ENCODE assay signal across 1 cellular context in the genomic region with DNA sequence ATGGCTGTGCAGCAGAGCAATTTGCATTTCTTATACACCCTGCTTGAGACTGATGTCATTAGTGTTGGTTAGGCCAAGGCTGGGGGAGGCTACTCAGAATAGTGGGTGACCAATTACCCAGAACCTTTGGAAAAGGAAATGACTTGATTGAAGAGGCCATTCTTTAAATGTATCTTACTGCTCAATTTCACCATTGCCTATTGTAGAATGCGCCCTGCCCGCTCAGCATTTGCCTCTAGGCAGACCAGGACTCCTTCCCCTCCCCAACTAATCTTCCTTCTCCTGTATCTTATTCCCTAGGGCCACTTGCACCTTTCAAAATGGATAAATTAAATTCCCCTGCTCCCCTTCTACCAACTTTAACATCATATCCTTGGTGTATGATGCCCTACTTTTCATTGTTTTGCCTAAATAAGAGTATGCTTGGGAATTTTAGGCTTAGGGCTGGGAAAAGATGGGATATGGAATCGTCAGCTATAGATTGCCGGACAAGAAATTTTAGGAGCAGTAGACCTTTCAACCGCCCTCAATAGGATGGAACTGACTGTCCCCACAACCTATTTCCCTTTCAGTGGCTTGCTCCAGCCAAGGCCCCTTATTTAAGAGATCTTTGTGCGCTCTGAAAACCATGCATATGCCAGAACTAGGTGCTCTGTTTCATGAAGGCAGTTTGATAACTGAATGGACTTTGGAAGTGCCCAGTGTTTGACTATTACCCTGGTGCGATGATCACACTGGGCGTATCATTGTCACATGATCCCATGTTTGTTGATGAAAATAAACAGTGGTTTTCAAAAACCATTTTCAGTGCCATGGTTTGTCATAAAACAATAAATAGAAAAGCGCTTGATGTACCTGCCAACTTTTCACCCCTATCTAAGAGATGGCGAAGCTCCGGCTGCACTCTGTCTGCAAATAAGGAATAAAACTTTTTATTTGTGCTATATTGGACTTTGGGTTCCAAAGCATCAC.
A peak's percentile ranks its signal among the peaks of the same experiment; 100 is the strongest.
TF ChIP-seq lines count a peak whose summit lies in the region.

No MANE protein-coding gene starts in this region.

TF ChIP-seq in HepG2, 621 proteins besides CTCF, POLR2A, EP300 and RAD21 (continued from another document and continues in another):
- TF ChIP-seq, protein P1, sequence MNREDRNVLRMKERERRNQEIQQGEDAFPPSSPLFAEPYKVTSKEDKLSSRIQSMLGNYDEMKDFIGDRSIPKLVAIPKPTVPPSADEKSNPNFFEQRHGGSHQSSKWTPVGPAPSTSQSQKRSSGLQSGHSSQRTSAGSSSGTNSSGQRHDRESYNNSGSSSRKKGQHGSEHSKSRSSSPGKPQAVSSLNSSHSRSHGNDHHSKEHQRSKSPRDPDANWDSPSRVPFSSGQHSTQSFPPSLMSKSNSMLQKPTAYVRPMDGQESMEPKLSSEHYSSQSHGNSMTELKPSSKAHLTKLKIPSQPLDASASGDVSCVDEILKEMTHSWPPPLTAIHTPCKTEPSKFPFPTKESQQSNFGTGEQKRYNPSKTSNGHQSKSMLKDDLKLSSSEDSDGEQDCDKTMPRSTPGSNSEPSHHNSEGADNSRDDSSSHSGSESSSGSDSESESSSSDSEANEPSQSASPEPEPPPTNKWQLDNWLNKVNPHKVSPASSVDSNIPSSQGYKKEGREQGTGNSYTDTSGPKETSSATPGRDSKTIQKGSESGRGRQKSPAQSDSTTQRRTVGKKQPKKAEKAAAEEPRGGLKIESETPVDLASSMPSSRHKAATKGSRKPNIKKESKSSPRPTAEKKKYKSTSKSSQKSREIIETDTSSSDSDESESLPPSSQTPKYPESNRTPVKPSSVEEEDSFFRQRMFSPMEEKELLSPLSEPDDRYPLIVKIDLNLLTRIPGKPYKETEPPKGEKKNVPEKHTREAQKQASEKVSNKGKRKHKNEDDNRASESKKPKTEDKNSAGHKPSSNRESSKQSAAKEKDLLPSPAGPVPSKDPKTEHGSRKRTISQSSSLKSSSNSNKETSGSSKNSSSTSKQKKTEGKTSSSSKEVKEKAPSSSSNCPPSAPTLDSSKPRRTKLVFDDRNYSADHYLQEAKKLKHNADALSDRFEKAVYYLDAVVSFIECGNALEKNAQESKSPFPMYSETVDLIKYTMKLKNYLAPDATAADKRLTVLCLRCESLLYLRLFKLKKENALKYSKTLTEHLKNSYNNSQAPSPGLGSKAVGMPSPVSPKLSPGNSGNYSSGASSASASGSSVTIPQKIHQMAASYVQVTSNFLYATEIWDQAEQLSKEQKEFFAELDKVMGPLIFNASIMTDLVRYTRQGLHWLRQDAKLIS (CRISPR knock-in tag; IDR thresholded peaks at IDR 0.05): no peak
- TF ChIP-seq MAFK (conservative IDR thresholded peaks at IDR 0.05 in 1 of 2, IDR thresholded peaks at IDR 0.05 in 1 of 2; ENCODE audit: low read length in 2 of 2): no peak
- TF ChIP-seq, protein P2, sequence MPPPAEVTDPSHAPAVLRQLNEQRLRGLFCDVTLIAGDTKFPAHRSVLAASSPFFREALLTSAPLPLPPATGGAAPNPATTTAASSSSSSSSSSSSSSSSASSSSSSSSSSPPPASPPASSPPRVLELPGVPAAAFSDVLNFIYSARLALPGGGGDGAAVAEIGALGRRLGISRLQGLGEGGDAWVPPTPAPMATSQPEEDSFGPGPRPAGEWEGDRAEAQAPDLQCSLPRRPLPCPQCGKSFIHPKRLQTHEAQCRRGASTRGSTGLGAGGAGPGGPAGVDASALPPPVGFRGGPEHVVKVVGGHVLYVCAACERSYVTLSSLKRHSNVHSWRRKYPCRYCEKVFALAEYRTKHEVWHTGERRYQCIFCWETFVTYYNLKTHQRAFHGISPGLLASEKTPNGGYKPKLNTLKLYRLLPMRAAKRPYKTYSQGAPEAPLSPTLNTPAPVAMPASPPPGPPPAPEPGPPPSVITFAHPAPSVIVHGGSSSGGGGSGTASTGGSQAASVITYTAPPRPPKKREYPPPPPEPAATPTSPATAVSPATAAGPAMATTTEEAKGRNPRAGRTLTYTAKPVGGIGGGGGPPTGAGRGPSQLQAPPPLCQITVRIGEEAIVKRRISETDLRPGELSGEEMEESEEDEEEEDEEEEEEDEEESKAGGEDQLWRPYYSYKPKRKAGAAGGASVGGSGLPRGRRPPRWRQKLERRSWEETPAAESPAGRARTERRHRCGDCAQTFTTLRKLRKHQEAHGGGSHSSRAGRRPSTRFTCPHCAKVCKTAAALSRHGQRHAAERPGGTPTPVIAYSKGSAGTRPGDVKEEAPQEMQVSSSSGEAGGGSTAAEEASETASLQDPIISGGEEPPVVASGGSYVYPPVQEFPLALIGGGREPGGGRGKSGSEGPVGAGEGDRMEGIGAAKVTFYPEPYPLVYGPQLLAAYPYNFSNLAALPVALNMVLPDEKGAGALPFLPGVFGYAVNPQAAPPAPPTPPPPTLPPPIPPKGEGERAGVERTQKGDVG (CRISPR knock-in tag; IDR thresholded peaks at IDR 0.05; ENCODE audit: borderline replicate concordance): 0 out of 2 replicates have a peak, but pooled peaks have one; percentile 39
- TF ChIP-seq, protein P3, sequence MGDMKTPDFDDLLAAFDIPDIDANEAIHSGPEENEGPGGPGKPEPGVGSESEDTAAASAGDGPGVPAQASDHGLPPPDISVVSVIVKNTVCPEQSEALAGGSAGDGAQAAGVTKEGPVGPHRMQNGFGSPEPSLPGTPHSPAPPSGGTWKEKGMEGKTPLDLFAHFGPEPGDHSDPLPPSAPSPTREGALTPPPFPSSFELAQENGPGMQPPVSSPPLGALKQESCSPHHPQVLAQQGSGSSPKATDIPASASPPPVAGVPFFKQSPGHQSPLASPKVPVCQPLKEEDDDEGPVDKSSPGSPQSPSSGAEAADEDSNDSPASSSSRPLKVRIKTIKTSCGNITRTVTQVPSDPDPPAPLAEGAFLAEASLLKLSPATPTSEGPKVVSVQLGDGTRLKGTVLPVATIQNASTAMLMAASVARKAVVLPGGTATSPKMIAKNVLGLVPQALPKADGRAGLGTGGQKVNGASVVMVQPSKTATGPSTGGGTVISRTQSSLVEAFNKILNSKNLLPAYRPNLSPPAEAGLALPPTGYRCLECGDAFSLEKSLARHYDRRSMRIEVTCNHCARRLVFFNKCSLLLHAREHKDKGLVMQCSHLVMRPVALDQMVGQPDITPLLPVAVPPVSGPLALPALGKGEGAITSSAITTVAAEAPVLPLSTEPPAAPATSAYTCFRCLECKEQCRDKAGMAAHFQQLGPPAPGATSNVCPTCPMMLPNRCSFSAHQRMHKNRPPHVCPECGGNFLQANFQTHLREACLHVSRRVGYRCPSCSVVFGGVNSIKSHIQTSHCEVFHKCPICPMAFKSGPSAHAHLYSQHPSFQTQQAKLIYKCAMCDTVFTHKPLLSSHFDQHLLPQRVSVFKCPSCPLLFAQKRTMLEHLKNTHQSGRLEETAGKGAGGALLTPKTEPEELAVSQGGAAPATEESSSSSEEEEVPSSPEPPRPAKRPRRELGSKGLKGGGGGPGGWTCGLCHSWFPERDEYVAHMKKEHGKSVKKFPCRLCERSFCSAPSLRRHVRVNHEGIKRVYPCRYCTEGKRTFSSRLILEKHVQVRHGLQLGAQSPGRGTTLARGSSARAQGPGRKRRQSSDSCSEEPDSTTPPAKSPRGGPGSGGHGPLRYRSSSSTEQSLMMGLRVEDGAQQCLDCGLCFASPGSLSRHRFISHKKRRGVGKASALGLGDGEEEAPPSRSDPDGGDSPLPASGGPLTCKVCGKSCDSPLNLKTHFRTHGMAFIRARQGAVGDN (CRISPR knock-in tag; IDR thresholded peaks at IDR 0.05): no peak
- no peak for TF ChIP-seq TCF7L2 (IDR thresholded peaks at IDR 0.05; ENCODE audit: low read depth, low read length)
- TF ChIP-seq NRL (CRISPR knock-in tag; IDR thresholded peaks at IDR 0.05; ENCODE audit: borderline replicate concordance): no peak
- TF ChIP-seq ZNF713 (CRISPR knock-in tag; IDR thresholded peaks at IDR 0.05): no peak
- TF ChIP-seq, protein P4, sequence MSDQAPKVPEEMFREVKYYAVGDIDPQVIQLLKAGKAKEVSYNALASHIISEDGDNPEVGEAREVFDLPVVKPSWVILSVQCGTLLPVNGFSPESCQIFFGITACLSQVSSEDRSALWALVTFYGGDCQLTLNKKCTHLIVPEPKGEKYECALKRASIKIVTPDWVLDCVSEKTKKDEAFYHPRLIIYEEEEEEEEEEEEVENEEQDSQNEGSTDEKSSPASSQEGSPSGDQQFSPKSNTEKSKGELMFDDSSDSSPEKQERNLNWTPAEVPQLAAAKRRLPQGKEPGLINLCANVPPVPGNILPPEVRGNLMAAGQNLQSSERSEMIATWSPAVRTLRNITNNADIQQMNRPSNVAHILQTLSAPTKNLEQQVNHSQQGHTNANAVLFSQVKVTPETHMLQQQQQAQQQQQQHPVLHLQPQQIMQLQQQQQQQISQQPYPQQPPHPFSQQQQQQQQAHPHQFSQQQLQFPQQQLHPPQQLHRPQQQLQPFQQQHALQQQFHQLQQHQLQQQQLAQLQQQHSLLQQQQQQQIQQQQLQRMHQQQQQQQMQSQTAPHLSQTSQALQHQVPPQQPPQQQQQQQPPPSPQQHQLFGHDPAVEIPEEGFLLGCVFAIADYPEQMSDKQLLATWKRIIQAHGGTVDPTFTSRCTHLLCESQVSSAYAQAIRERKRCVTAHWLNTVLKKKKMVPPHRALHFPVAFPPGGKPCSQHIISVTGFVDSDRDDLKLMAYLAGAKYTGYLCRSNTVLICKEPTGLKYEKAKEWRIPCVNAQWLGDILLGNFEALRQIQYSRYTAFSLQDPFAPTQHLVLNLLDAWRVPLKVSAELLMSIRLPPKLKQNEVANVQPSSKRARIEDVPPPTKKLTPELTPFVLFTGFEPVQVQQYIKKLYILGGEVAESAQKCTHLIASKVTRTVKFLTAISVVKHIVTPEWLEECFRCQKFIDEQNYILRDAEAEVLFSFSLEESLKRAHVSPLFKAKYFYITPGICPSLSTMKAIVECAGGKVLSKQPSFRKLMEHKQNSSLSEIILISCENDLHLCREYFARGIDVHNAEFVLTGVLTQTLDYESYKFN (CRISPR knock-in tag; conservative IDR thresholded peaks at IDR 0.05): peak; percentile 86
- TF ChIP-seq ZNF160 (CRISPR knock-in tag; IDR thresholded peaks at IDR 0.05): no peak
- TF ChIP-seq, protein P5, sequence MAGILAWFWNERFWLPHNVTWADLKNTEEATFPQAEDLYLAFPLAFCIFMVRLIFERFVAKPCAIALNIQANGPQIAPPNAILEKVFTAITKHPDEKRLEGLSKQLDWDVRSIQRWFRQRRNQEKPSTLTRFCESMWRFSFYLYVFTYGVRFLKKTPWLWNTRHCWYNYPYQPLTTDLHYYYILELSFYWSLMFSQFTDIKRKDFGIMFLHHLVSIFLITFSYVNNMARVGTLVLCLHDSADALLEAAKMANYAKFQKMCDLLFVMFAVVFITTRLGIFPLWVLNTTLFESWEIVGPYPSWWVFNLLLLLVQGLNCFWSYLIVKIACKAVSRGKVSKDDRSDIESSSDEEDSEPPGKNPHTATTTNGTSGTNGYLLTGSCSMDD (CRISPR knock-in tag; IDR thresholded peaks at IDR 0.05): no peak
- no peak for TF ChIP-seq ZSCAN12 (CRISPR knock-in tag; IDR thresholded peaks at IDR 0.05)
- no peak for TF ChIP-seq TGIF2 (CRISPR knock-in tag; IDR thresholded peaks at IDR 0.05)
- TF ChIP-seq, protein P6, sequence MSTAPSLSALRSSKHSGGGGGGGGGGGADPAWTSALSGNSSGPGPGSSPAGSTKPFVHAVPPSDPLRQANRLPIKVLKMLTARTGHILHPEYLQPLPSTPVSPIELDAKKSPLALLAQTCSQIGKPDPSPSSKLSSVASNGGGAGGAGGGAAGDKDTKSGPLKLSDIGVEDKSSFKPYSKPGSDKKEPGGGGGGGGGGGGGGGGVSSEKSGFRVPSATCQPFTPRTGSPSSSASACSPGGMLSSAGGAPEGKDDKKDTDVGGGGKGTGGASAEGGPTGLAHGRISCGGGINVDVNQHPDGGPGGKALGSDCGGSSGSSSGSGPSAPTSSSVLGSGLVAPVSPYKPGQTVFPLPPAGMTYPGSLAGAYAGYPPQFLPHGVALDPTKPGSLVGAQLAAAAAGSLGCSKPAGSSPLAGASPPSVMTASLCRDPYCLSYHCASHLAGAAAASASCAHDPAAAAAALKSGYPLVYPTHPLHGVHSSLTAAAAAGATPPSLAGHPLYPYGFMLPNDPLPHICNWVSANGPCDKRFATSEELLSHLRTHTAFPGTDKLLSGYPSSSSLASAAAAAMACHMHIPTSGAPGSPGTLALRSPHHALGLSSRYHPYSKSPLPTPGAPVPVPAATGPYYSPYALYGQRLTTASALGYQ (CRISPR knock-in tag; IDR thresholded peaks at IDR 0.05): peak; percentile 52; the same call in 1 of the 2 replicates
- no peak for TF ChIP-seq ZNF121 (CRISPR knock-in tag; IDR thresholded peaks at IDR 0.05)
- TF ChIP-seq, protein P7, sequence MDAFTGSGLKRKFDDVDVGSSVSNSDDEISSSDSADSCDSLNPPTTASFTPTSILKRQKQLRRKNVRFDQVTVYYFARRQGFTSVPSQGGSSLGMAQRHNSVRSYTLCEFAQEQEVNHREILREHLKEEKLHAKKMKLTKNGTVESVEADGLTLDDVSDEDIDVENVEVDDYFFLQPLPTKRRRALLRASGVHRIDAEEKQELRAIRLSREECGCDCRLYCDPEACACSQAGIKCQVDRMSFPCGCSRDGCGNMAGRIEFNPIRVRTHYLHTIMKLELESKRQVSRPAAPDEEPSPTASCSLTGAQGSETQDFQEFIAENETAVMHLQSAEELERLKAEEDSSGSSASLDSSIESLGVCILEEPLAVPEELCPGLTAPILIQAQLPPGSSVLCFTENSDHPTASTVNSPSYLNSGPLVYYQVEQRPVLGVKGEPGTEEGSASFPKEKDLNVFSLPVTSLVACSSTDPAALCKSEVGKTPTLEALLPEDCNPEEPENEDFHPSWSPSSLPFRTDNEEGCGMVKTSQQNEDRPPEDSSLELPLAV (CRISPR knock-in tag; conservative IDR thresholded peaks at IDR 0.05; ENCODE audit: low read depth): no peak
- TF ChIP-seq ZSCAN29 (CRISPR knock-in tag; conservative IDR thresholded peaks at IDR 0.05): no peak
- TF ChIP-seq CHCHD3 (CRISPR knock-in tag; IDR thresholded peaks at IDR 0.05): no peak
- no peak for TF ChIP-seq SRSF4 (IDR thresholded peaks at IDR 0.05; ENCODE audit: low read depth, low read length, poor library complexity, severe bottlenecking)
- peak; percentile 29 for TF ChIP-seq HNRNPK (IDR thresholded peaks at IDR 0.05; ENCODE audit: low read depth, low read length, poor library complexity, severe bottlenecking)
- TF ChIP-seq KMT2A (CRISPR knock-in tag; IDR thresholded peaks at IDR 0.05): no peak
- TF ChIP-seq, protein P8, sequence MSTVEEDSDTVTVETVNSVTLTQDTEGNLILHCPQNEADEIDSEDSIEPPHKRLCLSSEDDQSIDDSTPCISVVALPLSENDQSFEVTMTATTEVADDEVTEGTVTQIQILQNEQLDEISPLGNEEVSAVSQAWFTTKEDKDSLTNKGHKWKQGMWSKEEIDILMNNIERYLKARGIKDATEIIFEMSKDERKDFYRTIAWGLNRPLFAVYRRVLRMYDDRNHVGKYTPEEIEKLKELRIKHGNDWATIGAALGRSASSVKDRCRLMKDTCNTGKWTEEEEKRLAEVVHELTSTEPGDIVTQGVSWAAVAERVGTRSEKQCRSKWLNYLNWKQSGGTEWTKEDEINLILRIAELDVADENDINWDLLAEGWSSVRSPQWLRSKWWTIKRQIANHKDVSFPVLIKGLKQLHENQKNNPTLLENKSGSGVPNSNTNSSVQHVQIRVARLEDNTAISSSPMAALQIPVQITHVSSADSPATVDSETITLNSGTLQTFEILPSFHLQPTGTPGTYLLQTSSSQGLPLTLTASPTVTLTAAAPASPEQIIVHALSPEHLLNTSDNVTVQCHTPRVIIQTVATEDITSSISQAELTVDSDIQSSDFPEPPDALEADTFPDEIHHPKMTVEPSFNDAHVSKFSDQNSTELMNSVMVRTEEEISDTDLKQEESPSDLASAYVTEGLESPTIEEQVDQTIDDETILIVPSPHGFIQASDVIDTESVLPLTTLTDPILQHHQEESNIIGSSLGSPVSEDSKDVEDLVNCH (CRISPR knock-in tag; IDR thresholded peaks at IDR 0.05): no peak
- no peak for TF ChIP-seq HHEX (CRISPR knock-in tag; IDR thresholded peaks at IDR 0.05)
- peak; percentile 75 for TF ChIP-seq POLR2G (IDR thresholded peaks at IDR 0.05; ENCODE audit: low read depth, low read length)
- no peak; the same call in 1 of the 2 replicates for TF ChIP-seq KDM5A (IDR thresholded peaks at IDR 0.05; ENCODE audit: borderline replicate concordance, low read length)
